ENCODE assay signal across 22 cellular contexts in genomic region chr1:7360526-7360925, GRCh38.
DNase-seq lines count a peak whose midpoint lies in the region; TF ChIP-seq lines count a peak whose summit lies in the region.
"Had no signal": no experiment of that assay in that cellular context is flagged by ENCODE, and none has a peak within 500 bp of the region (broad histone marks: within the 10 kb centered on the region; RNA-seq: fewer than 3 reads in every experiment).

No MANE protein-coding gene starts in this region.

- DNase-seq in NCI-H82 (lab: John Stamatoyannopoulos, UW), result peak; percentile 17
- DNase-seq in NCI-H82 treated with DMSO at 0.1 percent for 48 hours (lab: John Stamatoyannopoulos, UW; ENCODE audit: unreplicated experiment), result no peak
- DNase-seq in neural progenitor cell (ENCODE audit: low spot score), result no peak
- no peak for DNase-seq in Calu3
- DNase-seq in NCI-H524 treated with DMSO at 0.1 percent for 48 hours (lab: John Stamatoyannopoulos, UW), result no peak
- DNase-seq: AML-193; Caco-2; CD4-positive, alpha-beta T cell; CD8-positive, alpha-beta T cell; DMS 273 treated with DMSO at 0.1 percent for 48 hours; DMS153; DMS53; DMS79; DND-41; EL; GDM1 had no signal

- no peak overlapping the region for H3K4me2 ChIP-seq in neural progenitor cell
- H3K4me2 ChIP-seq: A549; BLaER1 treated with 17β-estradiol and CSF1 and Interleukin-3, amounts not matched to agents 10 nM and 100 nM had no signal

- no peak overlapping the region for H2AFZ ChIP-seq in neural progenitor cell (replicated peaks)

- H3K4me1 ChIP-seq in neural progenitor cell, result no peaks in the 10 kb centered on the region
- H3K4me1 ChIP-seq: A549, Caco-2 had no signal

- TF ChIP-seq CTCF in neural progenitor cell (IDR thresholded peaks at IDR 0.05), result no peak
- no peak for TF ChIP-seq CTCF in Calu3 (IDR thresholded peaks at IDR 0.05; ENCODE audit: unreplicated experiment)

- H3K36me3 Mint-ChIP-seq in neural progenitor cell, result no peaks in the 10 kb centered on the region
- no peaks in the 10 kb centered on the region for H3K36me3 Mint-ChIP-seq in Calu3 (ENCODE audit: insufficient read depth, unreplicated experiment)
- H3K36me3 Mint-ChIP-seq: CD8-positive, alpha-beta T cell had no signal

- H3K4me3 ChIP-seq in neural progenitor cell, result no peak overlapping the region
- H3K4me3 ChIP-seq: A549; BLaER1 treated with 17β-estradiol and CSF1 and Interleukin-3, amounts not matched to agents 10 nM and 100 nM; GM12878 had no signal

- no peak overlapping the region for H3K9ac ChIP-seq in neural progenitor cell
- H3K9ac ChIP-seq: BLaER1 treated with 17β-estradiol and CSF1 and Interleukin-3, amounts not matched to agents 10 nM and 100 nM had no signal

- no peak overlapping the region for H3K4me3 Mint-ChIP-seq in neural progenitor cell
- H3K4me3 Mint-ChIP-seq in Calu3 (ENCODE audit: low read depth, unreplicated experiment), result no peak overlapping the region
- H3K4me3 Mint-ChIP-seq: B cell; CD4-positive, alpha-beta T cell; CD8-positive, alpha-beta T cell had no signal

- intact Hi-C loops in Calu3 (cut with micrococcal nuclease; ENCODE audit: unreplicated experiment), result no loop called here

- no peaks in the 10 kb centered on the region for H3K79me2 ChIP-seq in neural progenitor cell (ENCODE audit: low read depth)

- no peaks in the 10 kb centered on the region for H4K20me1 ChIP-seq in neural progenitor cell (ENCODE audit: low read depth)
- H4K20me1 ChIP-seq: BLaER1 treated with 17β-estradiol and CSF1 and Interleukin-3, amounts not matched to agents 10 nM and 100 nM had no signal

- no peaks in the 10 kb centered on the region for H3F3A ChIP-seq in neural progenitor cell (ENCODE audit: low read depth)

- CTCF ChIA-PET in Calu3 (lab: Charles Lee), result no interaction called here

- no peaks in the 10 kb centered on the region for H3K9me3 ChIP-seq in neural progenitor cell (ENCODE audit: low read depth)
- H3K9me3 ChIP-seq: A549, Caco-2 had no signal

- no peaks in the 10 kb centered on the region for H3K27me3 ChIP-seq in neural progenitor cell
- H3K27me3 ChIP-seq: BLaER1 treated with 17β-estradiol and CSF1 and Interleukin-3, amounts not matched to agents 10 nM and 100 nM had no signal

- no peak overlapping the region for H3K27ac ChIP-seq in neural progenitor cell
- H3K27ac ChIP-seq: 22Rv1; BLaER1 treated with 17β-estradiol and CSF1 and Interleukin-3, amounts not matched to agents 10 nM and 100 nM; C4-2B had no signal

- peak overlapping the region; percentile 60 for H3K27ac Mint-ChIP-seq in neural progenitor cell
- no peak overlapping the region for H3K27ac Mint-ChIP-seq in Calu3 (ENCODE audit: unreplicated experiment)
- H3K27ac Mint-ChIP-seq: B cell; CD4-positive, alpha-beta T cell; CD8-positive, alpha-beta T cell had no signal

- H3K27me3 Mint-ChIP-seq in neural progenitor cell (ENCODE audit: insufficient read depth, low read depth) (no peaks in the 10 kb centered on the region), Calu3 (ENCODE audit: unreplicated experiment) (peaks cover 25% of the 10 kb centered on the region)

- BruUV-seq in Calu3 (replicated peaks; lab: Mats Ljungman, UMichigan), result no TSS peak

- H3K9me3 Mint-ChIP-seq in neural progenitor cell (no peaks in the 10 kb centered on the region), Calu3 (ENCODE audit: low read depth, unreplicated experiment) (no peaks in the 10 kb centered on the region)
- H3K9me3 Mint-ChIP-seq: CD4-positive, alpha-beta T cell; CD8-positive, alpha-beta T cell had no signal

- H3K36me3 ChIP-seq in neural progenitor cell, result no peaks in the 10 kb centered on the region
- H3K36me3 ChIP-seq: BLaER1 treated with 17β-estradiol and CSF1 and Interleukin-3, amounts not matched to agents 10 nM and 100 nM had no signal

- H3K4me1 Mint-ChIP-seq in neural progenitor cell (no peaks in the 10 kb centered on the region), Calu3 (ENCODE audit: low read depth, unreplicated experiment) (no peaks in the 10 kb centered on the region)
- H3K4me1 Mint-ChIP-seq: B cell had no signal
